In genomic region chr16:53087101-53087500, GRCh38 we compare ENCODE assay signal across 11 cellular contexts. TPM values are rescaled to one million over a fixed set of nuclear protein-coding genes. Genes with fewer than 3 reads are reported as not detected.
DNase-seq lines count a peak whose midpoint lies in the region; FAIRE-seq and TF ChIP-seq lines count a peak whose summit lies in the region.
"Had no signal": no experiment of that assay in that cellular context is flagged by ENCODE, and none has a peak within 500 bp of the region (broad histone marks: within the 10 kb centered on the region; RNA-seq: fewer than 3 reads in every experiment).

No MANE protein-coding gene starts in this region.

- H2BK15ac ChIP-seq in H1 (ENCODE audit: low read length) = 0 out of 2 replicates have a peak overlapping the region, but pooled peaks have one; percentile 61

- no peaks in the 10 kb centered on the region for H3K23me2 ChIP-seq in H1 (ENCODE audit: low read depth, low read length)

- H3K79me1 ChIP-seq in H1 (ENCODE audit: low read depth, low read length) = peaks cover 5% of the 10 kb centered on the region; the same call in 1 of the 2 replicates

- H3K4me3 ChIP-seq in H1 (ENCODE audit: extremely low read depth in 1 of 4, insufficient read depth in 2 of 4, low read depth in 3 of 4, low read length in 4 of 4) = no peak overlapping the region
- no peak overlapping the region for H3K4me3 ChIP-seq in osteoblast (ENCODE audit: insufficient read depth, low read length)
- no peak overlapping the region for H3K4me3 ChIP-seq in prostate gland
- H3K4me3 ChIP-seq: HAP-1, thoracic aorta had no signal

- TF ChIP-seq EP300 in H1 (IDR thresholded peaks at IDR 0.05; ENCODE audit: borderline replicate concordance in 1 of 2, low read depth in 2 of 2, low read length in 2 of 2) = no peak

- no peak overlapping the region for H2BK120ac ChIP-seq in H1 (replicated peaks; ENCODE audit: low read depth, low read length)

- H3K27ac ChIP-seq in H1 (ENCODE audit: low read depth, low read length) = no peak overlapping the region
- H3K27ac ChIP-seq in osteoblast (ENCODE audit: low read depth, low read length) = peak overlapping the region; percentile 17
- H3K27ac ChIP-seq in prostate gland = peak overlapping the region in 1 of 2 donors; percentile 2

- H4K20me1 ChIP-seq in H1 (replicated peaks in 1 of 2; ENCODE audit: control insufficient read depth in 1 of 2, insufficient read depth in 2 of 2, low read length in 2 of 2) (no peaks in the 10 kb centered on the region), osteoblast (ENCODE audit: insufficient read depth, low read length) (peaks cover 9% of the 10 kb centered on the region)

- FAIRE-seq in H1 (lab: Jason Lieb, UNC) = no peak
- FAIRE-seq: HepG2 had no signal

- H3K4me1 ChIP-seq in H1 (replicated peaks in 1 of 4; ENCODE audit: control insufficient read depth in 3 of 4, insufficient read depth in 4 of 4, low read length in 3 of 4) (peaks cover 17 to 43% (median 35%) of the 10 kb centered on the region in 4 experiments), osteoblast (ENCODE audit: insufficient read depth, low read length) (peaks cover 32% of the 10 kb centered on the region), prostate gland (replicated peaks) (peaks cover 15% of the 10 kb centered on the region)
- H3K4me1 ChIP-seq: HAP-1 had no signal

- H3K4me2 ChIP-seq in H1 (ENCODE audit: insufficient read depth in 1 of 2, low read depth in 2 of 2, low read length in 2 of 2) = no peak overlapping the region
- no peak overlapping the region for H3K4me2 ChIP-seq in osteoblast (ENCODE audit: insufficient read depth, low read length)

- H4K5ac ChIP-seq in H1 (ENCODE audit: insufficient read length, low read depth, low read length) = no peak overlapping the region

- no peak for TF ChIP-seq RAD21 in H1 (IDR thresholded peaks at IDR 0.05 in 1 of 2, conservative IDR thresholded peaks at IDR 0.05 in 1 of 2; ENCODE audit: low read depth in 2 of 2, low read length in 2 of 2)

- H2BK12ac ChIP-seq in H1 (ENCODE audit: low read depth, low read length) = peak overlapping the region; percentile 75; the same call in 1 of the 2 replicates

- no peak overlapping the region for H3K14ac ChIP-seq in H1 (ENCODE audit: insufficient read length)

- H3K56ac ChIP-seq in H1 (replicated peaks; ENCODE audit: insufficient read length, low read depth, low read length) = no peak overlapping the region

- intact Hi-C loops in prostate gland (cut with DNase I) = no loop called here

- H3K9me3 ChIP-seq in H1 (ENCODE audit: insufficient read depth in 2 of 2, low read depth in 1 of 2, low read length in 1 of 2) = no peaks in the 10 kb centered on the region
- H3K9me3 ChIP-seq in osteoblast (ENCODE audit: low read depth, low read length) = no peaks in the 10 kb centered on the region
- no peaks in the 10 kb centered on the region for H3K9me3 ChIP-seq in prostate gland
- H3K9me3 ChIP-seq: HAP-1, thoracic aorta had no signal

- no peak overlapping the region for H2BK5ac ChIP-seq in H1 (ENCODE audit: low read depth, low read length)

- CTCF ChIA-PET in H1 (lab: Charles Lee; ENCODE audit: partially characterized antibody) = interaction anchor here (0.8 to 1.2 kb wide), 3 partner anchors 8 to 73 kb away, joined by 3 to 4 read pairs (median 4); no protein-coding TSS in a partner anchor

- H3K36me3 ChIP-seq in H1 (ENCODE audit: control insufficient read depth in 2 of 4, insufficient read depth in 4 of 4, low read length in 3 of 4) (no peaks in the 10 kb centered on the region), osteoblast (ENCODE audit: insufficient read depth, low read length) (no peaks in the 10 kb centered on the region), prostate gland (no peaks in the 10 kb centered on the region)
- H3K36me3 ChIP-seq: HAP-1, thoracic aorta had no signal

- TF ChIP-seq POLR2A in H1 (IDR thresholded peaks at IDR 0.05; ENCODE audit: control extremely low read depth in 1 of 2, low read depth in 2 of 2, low read length in 2 of 2) (no peak), prostate gland (IDR thresholded peaks at IDR 0.05) (no peak)

- H3K23ac ChIP-seq in H1 (ENCODE audit: insufficient read length) = no peak overlapping the region

- no peak overlapping the region for H2BK20ac ChIP-seq in H1 (ENCODE audit: low read length)

- H3K18ac ChIP-seq in H1 (ENCODE audit: extremely low read depth, low read length) = no peak overlapping the region

- H3K79me2 ChIP-seq in H1 (ENCODE audit: control insufficient read depth in 1 of 2, insufficient read depth in 2 of 2, low read length in 2 of 2) = no peaks in the 10 kb centered on the region
- H3K79me2 ChIP-seq in osteoblast (ENCODE audit: insufficient read depth, low read length) = peaks cover 18% of the 10 kb centered on the region

- H3K27me3 ChIP-seq in H1 (replicated peaks in 1 of 4; ENCODE audit: control insufficient read depth in 3 of 4, extremely low read depth in 1 of 4, insufficient read depth in 3 of 4, low read length in 3 of 4) = no peaks in the 10 kb centered on the region; a peak in 1 of 7 replicates
- H3K27me3 ChIP-seq in osteoblast (ENCODE audit: insufficient read depth, low read length) = no peaks in the 10 kb centered on the region
- no peaks in the 10 kb centered on the region for H3K27me3 ChIP-seq in prostate gland (replicated peaks; ENCODE audit: insufficient read depth)

- H2AFZ ChIP-seq in H1 (ENCODE audit: low read length) (no peak overlapping the region), osteoblast (ENCODE audit: low read length) (no peak overlapping the region)

- DNase-seq in GM04504 (ENCODE audit: low read depth) (peak; percentile 12), NCI-H1694 (lab: John Stamatoyannopoulos, UW) (peak; percentile 14), H1 (ENCODE audit: low read depth in 1 of 2, low spot score in 2 of 2) (no peak), osteoblast (ENCODE audit: insufficient read length, low spot score, missing footprints) (no peak), prostate gland (ENCODE audit: low spot score) (no peak), NCI-H774 (lab: John Stamatoyannopoulos, UW) (no peak), NCI-H2081 treated with DMSO at 0.1 percent for 48 hours (lab: John Stamatoyannopoulos, UW) (no peak)
- DNase-seq: amniotic stem cell had no signal

- 79% methylated on average over 3 of the region's 3 CpGs; no CpG with 5 or more reads in 1 of the 2 experiments for WGBS in H1 (ENCODE audit: extremely low coverage in 1 of 2, insufficient coverage in 1 of 2, insufficient read length in 1 of 2, insufficient replicate concordance in 2 of 2, low coverage in 1 of 2, low lambda C conversion rate in 2 of 2, missing lambda C conversion rate in 1 of 2), 2 experiments
- 23% methylated on average over 3 of the region's 3 CpGs for WGBS in prostate gland

- H3K9ac ChIP-seq in H1 (replicated peaks in 1 of 4; ENCODE audit: extremely low read depth in 1 of 4, low read depth in 3 of 4, low read length in 3 of 4) = no peak overlapping the region

- no peak overlapping the region for H4K91ac ChIP-seq in H1 (replicated peaks; ENCODE audit: insufficient read length, low read length)

- H4K8ac ChIP-seq in H1 (ENCODE audit: extremely low read depth, insufficient read depth, low read length) = no peak overlapping the region

- H3K4ac ChIP-seq in H1 (replicated peaks; ENCODE audit: insufficient read length, low read depth, low read length) = no peak overlapping the region

- POLR2A ChIA-PET in H1 (lab: Charles Lee; ENCODE audit: partially characterized antibody) = interaction anchor here (1.7 kb wide), 1 partner anchor 12 kb away, joined by 5 read pairs; no protein-coding TSS in a partner anchor

- no peak overlapping the region for H2AK5ac ChIP-seq in H1 (ENCODE audit: low read depth, low read length)

- TF ChIP-seq CTCF in H1 (IDR thresholded peaks at IDR 0.05; ENCODE audit: control extremely low read depth in 1 of 3, insufficient read depth in 1 of 3, low read depth in 1 of 3, low read length in 3 of 3) (no peak), osteoblast (IDR thresholded peaks at IDR 0.05; ENCODE audit: extremely low read depth, low read depth, low read length) (no peak), prostate gland (IDR thresholded peaks at IDR 0.05) (no peak)

TF ChIP-seq in H1, 55 proteins besides CTCF, POLR2A, EP300 and RAD21 (continues in another document):
- TF ChIP-seq CBX5 (IDR thresholded peaks at IDR 0.05; ENCODE audit: low read depth, low read length) = no peak
- no peak for TF ChIP-seq MAX (IDR thresholded peaks at IDR 0.05)
- TF ChIP-seq NRF1 (IDR thresholded peaks at IDR 0.05; ENCODE audit: low read depth, low read length) = no peak
- no peak for TF ChIP-seq BRCA1 (IDR thresholded peaks at IDR 0.05; ENCODE audit: low read depth, low read length)

RNA-seq across cellular contexts. Expression of gene CHD9, which starts 32.3 kb away (rescaled TPM):
- 27.5 and 32.4 TPM in 2 replicates for total RNA-seq in H1 (2021; fragmentation: NEBNext Ultra II Directional; extraction: Animal tissue kit (Norgen Biotek cat#: 25700))
- 5.9 and 9.9 TPM in 2 replicates for polyA plus RNA-seq in H1 (2011; rRNA removed)
- polyA plus RNA-seq in H1 (2011; cell fraction: cytosol; rRNA removed) = 12.8 TPM
- 8.5 TPM for polyA plus RNA-seq in H1 (2011; cell fraction: nucleus; rRNA removed)
- polyA plus RNA-seq in H1 (2012, experiment 1 of 2) = 12.2 to 24.6 TPM (median 15.0 TPM) in 4 replicates
- polyA plus RNA-seq in H1 (2012, experiment 2 of 2) = 1.4 TPM
- 28.1 TPM for polyA plus RNA-seq in H1 (2013, experiment 1 of 2)
- 26.4 TPM for polyA plus RNA-seq in H1 (2013, experiment 2 of 2)
- 73.8 and 104 TPM in 2 replicates for polyA minus RNA-seq in H1 (2011; rRNA and poly(A)+ RNA removed)
- 29.0 TPM for polyA minus RNA-seq in H1 (2011; cell fraction: cytosol; rRNA and poly(A)+ RNA removed)
- polyA minus RNA-seq in H1 (2011; cell fraction: nucleus; rRNA and poly(A)+ RNA removed) = 131 TPM
- total RNA-seq in osteoblast (80.4 and 83.6 TPM in 2 replicates), prostate gland (10 to 100 TPM; 56.3 to 62.6 TPM)

RNA-seq across cellular contexts. Expression of gene CHD9NB, which starts 34.4 kb away (rescaled TPM):
- 3.8 and 4.5 TPM in 2 replicates for total RNA-seq in H1 (2021; fragmentation: NEBNext Ultra II Directional; extraction: Animal tissue kit (Norgen Biotek cat#: 25700))
- polyA plus RNA-seq in H1 (2011; rRNA removed) = 5.3 and 5.9 TPM in 2 replicates
- polyA plus RNA-seq in H1 (2011; cell fraction: cytosol; rRNA removed) = 10.1 TPM
- 8.1 TPM for polyA plus RNA-seq in H1 (2011; cell fraction: nucleus; rRNA removed)
- 6.7 to 11.2 TPM (median 9.3 TPM) in 4 replicates for polyA plus RNA-seq in H1 (2012, experiment 1 of 2)
- 6.5 TPM for polyA plus RNA-seq in H1 (2012, experiment 2 of 2)
- polyA plus RNA-seq in H1 (2013, experiment 1 of 2) = 3.1 TPM
- polyA plus RNA-seq in H1 (2013, experiment 2 of 2) = 2.5 TPM
- polyA minus RNA-seq in H1 (2011; rRNA and poly(A)+ RNA removed) = 9.4 and 12.5 TPM in 2 replicates
- 5.3 TPM for polyA minus RNA-seq in H1 (2011; cell fraction: cytosol; rRNA and poly(A)+ RNA removed)
- 29.4 TPM for polyA minus RNA-seq in H1 (2011; cell fraction: nucleus; rRNA and poly(A)+ RNA removed)
- total RNA-seq in osteoblast = 1.1 and 2.1 TPM in 2 replicates
- 10 to 100 TPM in 1 of 2 donors, 1 to 10 TPM in 1; 4.3 to 26.7 TPM for total RNA-seq in prostate gland

Comparison
In these comparisons a context has a peak if more than half of its experiments do, and no peak if none do; other contexts are left out.
1. DNase-seq: peak in GM04504 (single experiment) and NCI-H1694 (single experiment); none in H1 (0 of 2), osteoblast (single experiment), prostate gland (single experiment), NCI-H774 (single experiment) and NCI-H2081 treated with DMSO at 0.1 percent for 48 hours (single experiment).